19 cellular contexts compared by ENCODE assay signal in genomic region chr9:89562186-89562814, GRCh38. TPM values are rescaled to one million over a fixed set of nuclear protein-coding genes. Genes with fewer than 3 reads are reported as not detected.
DNase-seq lines count a peak whose midpoint lies in the region; ATAC-seq lines count a peak whose summit lies in the region.
"Had no signal": no experiment of that assay in that cellular context is flagged by ENCODE, and none has a peak within 500 bp of the region (broad histone marks: within the 10 kb centered on the region; RNA-seq: fewer than 3 reads in every experiment).

No MANE protein-coding gene starts in this region.

- peak; percentile 48 for ATAC-seq in GM18498 (IDR thresholded peaks at IDR 0.05; ENCODE audit: unreplicated experiment)
- peak; percentile 59 for ATAC-seq in GM21786 (IDR thresholded peaks at IDR 0.05; ENCODE audit: unreplicated experiment)
- peak; percentile 85 for ATAC-seq in HG03571 (IDR thresholded peaks at IDR 0.05; ENCODE audit: unreplicated experiment)
- no peak for ATAC-seq in sciatic nerve
- ATAC-seq: activated CD4-positive, alpha-beta T cell treated with anti-CD3 and anti-CD28 coated beads for 36 hours had no signal

- peak; percentile 85 for DNase-seq in left kidney (ENCODE audit: low read depth, low spot score)
- DNase-seq in NCI-H526 treated with DMSO at 0.1 percent for 48 hours (lab: John Stamatoyannopoulos, UW) = no peak
- DNase-seq in sciatic nerve (ENCODE audit: low spot score) = no peak
- no peak for DNase-seq in DMS153 treated with DMSO at 0.1 percent for 48 hours (lab: John Stamatoyannopoulos, UW; ENCODE audit: unreplicated experiment)
- DNase-seq in HT-29 (ENCODE audit: low spot score) = no peak
- DNase-seq: activated CD4-positive, alpha-beta T cell treated with anti-CD3 and anti-CD28 coated beads for 36 hours; activated T-cell treated with anti-CD3 and anti-CD28 coated beads, Interleukin-2, amount 50 U/mL, for 24 hours; amygdala; DMS79 treated with DMSO at 0.1 percent for 48 hours; effector CD4-positive, alpha-beta T cell; islet precursor cell; NCI-H1048; NCI-H226; stimulated activated naive CD4-positive, alpha-beta T cell treated with Interleukin-2 at 50 U/mL for 16 hours; uterus had no signal

- intact Hi-C loops in sciatic nerve (cut with DNase I) = no loop called here

RNA-seq across cellular contexts. Expression of gene GADD45G, which starts 42.5 kb away (rescaled TPM):
- total RNA-seq in sciatic nerve = 3.5 TPM
- total RNA-seq in HT-29 (2014; rRNA removed; shearing (Covaris generic)) = 1.3 and 5.2 TPM in 2 replicates
- total RNA-seq: OCI-LY7 had no signal
